ENCODE assay signal across 6 cellular contexts in genomic region chr5:113433071-113433470, GRCh38. TPM values are rescaled to one million over a fixed set of nuclear protein-coding genes. Genes with fewer than 3 reads are reported as not detected.
"Had no signal": no experiment of that assay in that cellular context is flagged by ENCODE, and none has a peak within 500 bp of the region (broad histone marks: within the 10 kb centered on the region; RNA-seq: fewer than 3 reads in every experiment).

No MANE protein-coding gene starts in this region.

- H3K4me3 Mint-ChIP-seq: H9 had no signal

- H3K4me3 ChIP-seq: GM23248, K562 had no signal

- H3K9ac ChIP-seq: GM23248 had no signal

- DNase-seq: GM23248, GOT3, H9, HCEC 1CT, IMR-90 had no signal

- H3K27ac ChIP-seq: GM23248 had no signal

- ATAC-seq: K562 had no signal

- H2AFZ ChIP-seq: GM23248 had no signal

- H3K4me1 Mint-ChIP-seq: H9 had no signal

- H3K27ac Mint-ChIP-seq: H9 had no signal

RNA-seq across cellular contexts. Expression of gene TSSK1B, which starts 1.7 kb away (rescaled TPM):
- polyA plus RNA-seq: GM23248, K562 had no signal
